ENCODE assay signal across 10 cellular contexts in the genomic region with DNA sequence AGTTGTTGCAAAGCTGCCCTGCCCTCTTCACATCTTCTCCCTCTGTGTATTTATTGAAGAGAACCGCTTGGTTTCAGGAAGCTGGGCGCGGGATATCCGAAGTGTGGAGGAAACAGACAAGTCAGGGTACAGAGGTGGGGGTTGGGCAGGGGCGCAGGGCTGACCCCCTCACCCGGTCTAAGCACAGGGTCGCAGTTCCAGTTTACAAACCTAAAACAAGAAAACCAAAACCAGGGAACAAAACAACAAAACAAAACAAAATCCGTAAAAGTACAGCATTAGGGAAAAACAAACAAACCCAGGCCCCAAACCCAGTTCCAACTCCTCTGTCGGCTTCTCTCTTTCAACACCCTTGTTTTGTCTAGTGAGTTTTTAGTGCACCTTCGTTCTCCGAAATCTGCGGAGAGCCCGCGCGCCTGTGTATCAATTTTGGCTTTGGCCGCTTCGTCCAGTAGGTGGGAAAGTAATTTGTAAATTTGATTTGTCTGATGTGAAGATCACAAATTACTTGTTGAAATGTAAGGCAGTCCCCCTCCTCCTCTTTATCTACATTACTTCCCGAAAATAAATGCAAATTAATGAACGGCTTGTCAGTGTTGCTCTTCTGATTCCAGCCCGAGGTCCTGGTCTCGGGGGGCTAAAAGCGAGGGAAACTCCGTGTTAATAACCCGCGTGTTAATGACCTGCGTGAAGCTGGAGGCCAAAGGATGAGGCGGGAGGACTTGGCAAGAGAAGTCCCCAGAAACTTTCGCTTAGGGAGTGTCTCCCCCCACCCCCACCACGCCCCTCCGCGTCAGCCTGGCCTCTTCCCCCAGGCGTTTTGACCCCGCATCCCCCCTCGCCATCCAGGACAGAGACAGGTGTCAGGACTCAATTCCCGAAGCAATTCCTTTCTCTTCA. TPM values are rescaled to one million over a fixed set of nuclear protein-coding genes. Genes with fewer than 3 reads are reported as not detected.
A peak's percentile ranks its signal among the peaks of the same experiment; 100 is the strongest.
DNase-seq lines count a peak whose midpoint lies in the region; ATAC-seq, FAIRE-seq and TF ChIP-seq lines count a peak whose summit lies in the region.
"Had no signal": no experiment of that assay in that cellular context is flagged by ENCODE, and none has a peak within 500 bp of the region (broad histone marks: within the 10 kb centered on the region; RNA-seq: fewer than 3 reads in every experiment).

No MANE protein-coding gene starts in this region.

- TF ChIP-seq POLR2A in tibial nerve (IDR thresholded peaks at IDR 0.05), result no peak

- H3K36me3 Mint-ChIP-seq in Caco-2 (ENCODE audit: insufficient read depth, unreplicated experiment), result peaks cover 39% of the 10 kb centered on the region
- H3K36me3 Mint-ChIP-seq in natural killer cell treated with Interleukin-12 subunit alpha and Interleukin-12 subunit beta and Interleukin-15 and Interleukin-18, amount 100 ng/mL, for 72 hours, result peaks cover 4% of the 10 kb centered on the region

- H3K4me1 Mint-ChIP-seq in Caco-2 (ENCODE audit: low read depth, unreplicated experiment), result no peaks in the 10 kb centered on the region
- peaks cover 43 to 44% of the 10 kb centered on the region in 2 donors for H3K4me1 Mint-ChIP-seq in natural killer cell treated with Interleukin-12 subunit alpha and Interleukin-12 subunit beta and Interleukin-15 and Interleukin-18, amount 100 ng/mL, for 72 hours (ENCODE audit: low read depth in 2 of 2)

- CTCF ChIA-PET in Caco-2 (lab: Charles Lee), result no interaction called here

- no peak for TF ChIP-seq CTCF in Caco-2 (IDR thresholded peaks at IDR 0.05; ENCODE audit: insufficient read depth in 1 of 2, low read depth in 1 of 2, low read length in 1 of 2, severe bottlenecking in 1 of 2, unreplicated experiment in 1 of 2)
- no peak for TF ChIP-seq CTCF in tibial nerve (IDR thresholded peaks at IDR 0.05)

- H3K36me3 ChIP-seq in Caco-2 (ENCODE audit: control insufficient read depth, insufficient read depth, low read length), result peaks cover 6% of the 10 kb centered on the region
- H3K36me3 ChIP-seq in H7 (replicated peaks; ENCODE audit: control insufficient read depth, insufficient read depth, low read length), result no peaks in the 10 kb centered on the region
- H3K36me3 ChIP-seq in aorta (ENCODE audit: control insufficient read depth in 1 of 2, insufficient read depth in 2 of 2, low read length in 1 of 2), result no peaks in the 10 kb centered on the region
- H3K36me3 ChIP-seq in tibial nerve, result peaks cover 0 to 11% (median 0%) of the 10 kb centered on the region in 3 donors
- H3K36me3 ChIP-seq: cardiac muscle cell had no signal

- H3K27ac Mint-ChIP-seq in Caco-2 (ENCODE audit: unreplicated experiment), result no peak overlapping the region
- no peak overlapping the region for H3K27ac Mint-ChIP-seq in natural killer cell treated with Interleukin-12 subunit alpha and Interleukin-12 subunit beta and Interleukin-15 and Interleukin-18, amount 100 ng/mL, for 72 hours

- H3K27me3 ChIP-seq in Caco-2 (replicated peaks; ENCODE audit: control insufficient read depth, insufficient read depth, low read length) (no peaks in the 10 kb centered on the region), H7 (ENCODE audit: control insufficient read depth, insufficient read depth, low read length) (peaks cover 100% of the 10 kb centered on the region), aorta (ENCODE audit: control insufficient read depth in 1 of 2, insufficient read depth in 2 of 2, low read length in 1 of 2) (peaks cover 0 to 6% of the 10 kb centered on the region in 2 donors), tibial nerve (peaks cover 3 to 99% of the 10 kb centered on the region in 2 donors)

- H3K27me3 Mint-ChIP-seq in Caco-2 (ENCODE audit: insufficient read depth, unreplicated experiment), result no peaks in the 10 kb centered on the region
- H3K27me3 Mint-ChIP-seq in natural killer cell treated with Interleukin-12 subunit alpha and Interleukin-12 subunit beta and Interleukin-15 and Interleukin-18, amount 100 ng/mL, for 72 hours, result peaks cover 57 to 80% of the 10 kb centered on the region in 2 donors

- H3K4me3 Mint-ChIP-seq in Caco-2 (ENCODE audit: unreplicated experiment), result no peak overlapping the region
- H3K4me3 Mint-ChIP-seq in natural killer cell treated with Interleukin-12 subunit alpha and Interleukin-12 subunit beta and Interleukin-15 and Interleukin-18, amount 100 ng/mL, for 72 hours, result peak overlapping the region; percentile 71

- FAIRE-seq in GM19239 (lab: Jason Lieb, UNC), result no peak

- POLR2A ChIA-PET in Caco-2 (lab: Charles Lee), result no interaction called here

- 18 to 23% methylated on average over 35 of the region's 35 CpGs for WGBS in aorta, 2 donors
- WGBS in tibial nerve, 2 donors, result 35 to 44% methylated on average over 35 of the region's 35 CpGs

- H3K4me3 ChIP-seq in Caco-2 (ENCODE audit: low read depth, low read length) (no peak overlapping the region), H7 (ENCODE audit: insufficient read depth, low read depth, low read length) (no peak overlapping the region; the same call in 1 of the 2 replicates), aorta (ENCODE audit: low read length in 2 of 2) (no peak overlapping the region), tibial nerve (no peak overlapping the region)
- H3K4me3 ChIP-seq: cardiac muscle cell had no signal

- no peak for TF ChIP-seq EP300 in tibial nerve (IDR thresholded peaks at IDR 0.05)

- H3K27ac ChIP-seq in aorta (ENCODE audit: low read depth in 1 of 2, low read length in 2 of 2) (no peak overlapping the region), tibial nerve (no peak overlapping the region)
- H3K27ac ChIP-seq: cardiac muscle cell had no signal

- intact Hi-C loops in Caco-2 (cut with micrococcal nuclease; ENCODE audit: unreplicated experiment) (no loop called here), aorta (cut with DNase I) (loop anchor here in 1 of 2 donors (5.0 kb wide), 1 partner anchor 940 kb away; no protein-coding TSS in a partner anchor)

- no peaks in the 10 kb centered on the region for H3K9me3 Mint-ChIP-seq in Caco-2 (ENCODE audit: unreplicated experiment)
- no peaks in the 10 kb centered on the region for H3K9me3 Mint-ChIP-seq in natural killer cell treated with Interleukin-12 subunit alpha and Interleukin-12 subunit beta and Interleukin-15 and Interleukin-18, amount 100 ng/mL, for 72 hours

- DNase-seq in Caco-2 (peak in 1 of 2 experiments; percentile 29), H7 (peak; percentile 72), astrocyte of the hippocampus (ENCODE audit: low read depth, low spot score) (peak; percentile 43), aorta (no peak), activated gamma-delta T cell (lab: John Stamatoyannopoulos, UW) (no peak), GM19239 (ENCODE audit: insufficient read length, low spot score) (no peak), tibial nerve (ENCODE audit: low spot score in 2 of 2) (no peak)
- DNase-seq in natural killer cell treated with Interleukin-12 subunit alpha and Interleukin-12 subunit beta and Interleukin-15 and Interleukin-18, amount 100 ng/mL, for 72 hours (ENCODE audit: low spot score), result no peak
- DNase-seq: NCI-H1436 had no signal

- H3K9me3 ChIP-seq in Caco-2, result 0 out of 2 replicates have a peak, but pooled peaks cover 3% of the 10 kb centered on the region
- H3K9me3 ChIP-seq in aorta (ENCODE audit: control insufficient read depth, low read length), result no peaks in the 10 kb centered on the region
- peaks cover 0 to 24% (median 0%) of the 10 kb centered on the region in 4 donors for H3K9me3 ChIP-seq in tibial nerve

- BruUV-seq in Caco-2 (replicated peaks; lab: Mats Ljungman, UMichigan), result TSS peak; percentile 22

- no peak for ATAC-seq in natural killer cell treated with Interleukin-12 subunit alpha and Interleukin-12 subunit beta and Interleukin-15 and Interleukin-18, amount 100 ng/mL, for 72 hours
- ATAC-seq in aorta (ENCODE audit: low FRiP score), result no peak

- H3K4me1 ChIP-seq in Caco-2, result no peaks in the 10 kb centered on the region
- H3K4me1 ChIP-seq in aorta (ENCODE audit: control insufficient read depth in 1 of 2, insufficient read depth in 2 of 2, low read length in 2 of 2), result no peaks in the 10 kb centered on the region
- peaks cover 0 to 67% (median 24%) of the 10 kb centered on the region in 4 donors for H3K4me1 ChIP-seq in tibial nerve

RNA-seq across cellular contexts. Expression of gene OTX1, which starts 6.9 kb away (rescaled TPM):
- total RNA-seq in Caco-2 (2022), result 14.4 and 16.0 TPM in 2 replicates
- 0.03 and 0.26 TPM in 2 replicates for total RNA-seq in H7 (2014; rRNA removed; shearing (Covaris generic))
- total RNA-seq in natural killer cell treated with Interleukin-12 subunit alpha and Interleukin-12 subunit beta and Interleukin-15 and Interleukin-18, amount 100 ng/mL, for 72 hours, result under 1 TPM in 1 of 2 donors, not detected in 1; 0.75 TPM
- not detected for total RNA-seq in aorta
- not detected for polyA plus RNA-seq in aorta
- total RNA-seq in tibial nerve, result not detected
- polyA plus RNA-seq: cardiac muscle cell had no signal

Comparison
In these comparisons a context has a peak if more than half of its experiments do, and no peak if none do; other contexts are left out.
1. DNase-seq: peak in H7 (single experiment) and astrocyte of the hippocampus (single experiment); none in natural killer cell treated with Interleukin-12 subunit alpha and Interleukin-12 subunit beta and Interleukin-15 and Interleukin-18, amount 100 ng/mL, for 72 hours (single experiment), aorta (0 of 2), activated gamma-delta T cell (single experiment), GM19239 (single experiment) and tibial nerve (0 of 2).